In the genomic region with DNA sequence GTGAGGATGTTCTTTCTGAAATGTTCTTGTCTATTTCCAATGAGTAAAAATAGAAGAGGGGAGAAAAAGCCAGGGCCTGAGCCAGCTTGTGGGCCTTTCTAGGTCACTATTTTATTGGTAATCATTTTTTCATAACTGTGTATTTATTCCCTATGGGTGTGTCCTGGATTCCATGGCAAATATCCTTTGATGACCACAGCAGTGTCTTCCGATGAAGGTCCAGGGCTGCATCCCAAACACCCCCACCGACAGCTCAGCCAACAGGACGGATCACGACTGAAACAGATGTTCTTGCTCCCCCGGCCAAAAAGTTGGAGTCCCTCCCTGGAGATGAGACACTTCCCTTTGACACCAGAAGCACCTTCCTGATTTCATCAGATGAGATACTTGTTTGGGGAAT, we compare ENCODE assay signal across 21 cellular contexts.
"Had no signal": no experiment of that assay in that cellular context is flagged by ENCODE, and none has a peak within 500 bp of the region (broad histone marks: within the 10 kb centered on the region; RNA-seq: fewer than 3 reads in every experiment).

No MANE protein-coding gene starts in this region.

- H3K9ac ChIP-seq: neural progenitor cell had no signal

- DNase-seq: activated CD4-positive, alpha-beta T cell treated with anti-CD3 and anti-CD28 coated beads, Interleukin-2, amount 10 ng/mL, durations not matched to agents 7 days and 5 days; activated CD4-positive, CD25-positive, alpha-beta regulatory T cell treated with anti-CD3 and anti-CD28 coated beads, Interleukin-2, amount 50 U/mL, for 72 hours; activated CD8-positive, alpha-beta T cell treated with anti-CD3 and anti-CD28 coated beads, Interleukin-2, amount 10 ng/mL, durations not matched to agents 7 days and 5 days; activated gamma-delta T cell treated with Interleukin-2 at 50 U/mL for 16 hours; brain microvascular endothelial cell; central memory CD4-positive, alpha-beta T cell; dermis blood vessel endothelial cell; effector CD8-positive, alpha-beta T cell; erythroblast; kidney; left lung; mammary epithelial cell; naive thymus-derived CD8-positive, alpha-beta T cell; small intestine; stimulated activated CD4-positive, alpha-beta T cell treated with anti-CD3 and anti-CD28 coated beads, Interleukin-2, amount 100 ng/mL, for 24 hours; stimulated activated naive CD4-positive, alpha-beta T cell; upper lobe of left lung had no signal

- H3K4me1 ChIP-seq: left lung, neural progenitor cell, upper lobe of left lung had no signal

- H3K27me3 ChIP-seq: brain microvascular endothelial cell, left lung, neural progenitor cell, upper lobe of left lung had no signal

- H3K36me3 ChIP-seq: brain microvascular endothelial cell, left lung, neural progenitor cell, thoracic aorta, upper lobe of left lung had no signal

- H3K27ac ChIP-seq: brain microvascular endothelial cell, left lung, neural progenitor cell, thoracic aorta, upper lobe of left lung had no signal

- H2AFZ ChIP-seq: neural progenitor cell had no signal

- ATAC-seq: activated CD8-positive, alpha-beta T cell treated with anti-CD3 and anti-CD28 coated beads, Interleukin-2, amount 10 ng/mL, durations not matched to agents 7 days and 5 days; activated naive CD4-positive, alpha-beta T cell treated with anti-CD3 and anti-CD28 coated beads, Interleukin-2, amount 50 U/mL, for 72 hours; left lung; naive thymus-derived CD8-positive, alpha-beta T cell; SK-N-SH treated with all-trans-retinoic acid at 6 μM for 48 hours had no signal

- H3K9me3 ChIP-seq: left lung, thoracic aorta, upper lobe of left lung had no signal

- H3K4me3 ChIP-seq: left lung, neural progenitor cell, thoracic aorta, upper lobe of left lung had no signal

- H3K4me2 ChIP-seq: neural progenitor cell had no signal
